8 cellular contexts compared by ENCODE assay signal in genomic region chr15:77107531-77108355, GRCh38. TPM values are rescaled to one million over a fixed set of nuclear protein-coding genes. Genes with fewer than 3 reads are reported as not detected.
DNase-seq lines count a peak whose midpoint lies in the region; ATAC-seq, FAIRE-seq and TF ChIP-seq lines count a peak whose summit lies in the region.

No MANE protein-coding gene starts in this region.

- no peak overlapping the region for H3K9ac ChIP-seq in KMS-11
- H3K9ac ChIP-seq in K562 (ENCODE audit: insufficient read depth in 1 of 2, low read depth in 2 of 2, low read length in 2 of 2): no peak overlapping the region

- H3K4me1 ChIP-seq in KMS-11 (ENCODE audit: low read depth, poor library complexity, severe bottlenecking) (no peaks in the 10 kb centered on the region), RWPE2 (ENCODE audit: insufficient read depth, poor library complexity, severe bottlenecking) (no peaks in the 10 kb centered on the region), K562 (replicated peaks in 1 of 2; ENCODE audit: control insufficient read depth in 2 of 2, insufficient read depth in 2 of 2, low read length in 2 of 2) (no peaks in the 10 kb centered on the region)

- H3K27me3 Mint-ChIP-seq in immature natural killer cell (ENCODE audit: low read depth in 3 of 3): peaks cover 0 to 4% (median 2%) of the 10 kb centered on the region in 3 donors

- H3K9me3 ChIP-seq in RWPE2 (ENCODE audit: severe bottlenecking) (no peaks in the 10 kb centered on the region), K562 (replicated peaks; ENCODE audit: control insufficient read depth, insufficient read depth, low read depth, low read length) (no peaks in the 10 kb centered on the region)

- TF ChIP-seq POLR2A in K562 (conservative IDR thresholded peaks at IDR 0.05): no peak

- H3K36me3 Mint-ChIP-seq in immature natural killer cell: peaks cover 3 to 11% (median 4%) of the 10 kb centered on the region in 3 donors

- no peaks in the 10 kb centered on the region for H3K79me2 ChIP-seq in KMS-11 (ENCODE audit: insufficient read depth, low read depth)
- no peaks in the 10 kb centered on the region for H3K79me2 ChIP-seq in K562 (ENCODE audit: control insufficient read depth, insufficient read depth, low read length)

- DNase-seq in DMS53 (lab: John Stamatoyannopoulos, UW) (peak; percentile 72), RWPE2 (ENCODE audit: low spot score) (no peak), K562 (ENCODE audit: extremely low read depth in 1 of 4, low spot score in 3 of 4) (peak; percentile 37 to 52 (median 47)), immature natural killer cell (peak; percentile 15 to 28 (median 23)), NOMO-1 treated with dmso at 0.1 percent for 144 hours (lab: John Stamatoyannopoulos, UW; ENCODE audit: unreplicated experiment) (no peak)
- peak; percentile 16 for DNase-seq in stimulated activated CD4-positive, alpha-beta T cell treated with anti-CD3 and anti-CD28 coated beads, Interleukin-1b, Interleukin-23, amount 100 ng/mL, for 48 hours

- no TSS peak for BruUV-seq in K562 (replicated peaks; lab: Mats Ljungman, UMichigan)

- peak; percentile 50 to 82; a peak in 3 of 4 replicates for TF ChIP-seq RAD21 in K562 (CRISPR knock-in tag; conservative IDR thresholded peaks at IDR 0.05 in 1 of 2, IDR thresholded peaks at IDR 0.05 in 1 of 2)

- no peaks in the 10 kb centered on the region for H3K27me3 ChIP-seq in KMS-11 (ENCODE audit: insufficient read depth, low read depth)
- H3K27me3 ChIP-seq in RWPE2 (ENCODE audit: insufficient read depth, poor library complexity, severe bottlenecking): no peaks in the 10 kb centered on the region
- H3K27me3 ChIP-seq in K562 (ENCODE audit: control insufficient read depth in 2 of 2, insufficient read depth in 2 of 2, low read length in 2 of 2): no peaks in the 10 kb centered on the region

- POLR2A ChIA-PET in K562 (lab: Yijun Ruan, JAX): no interaction called here

- no peaks in the 10 kb centered on the region for H3K36me3 ChIP-seq in KMS-11 (ENCODE audit: insufficient read depth)
- H3K36me3 ChIP-seq in RWPE2 (ENCODE audit: low read depth): no peaks in the 10 kb centered on the region
- H3K36me3 ChIP-seq in K562 (ENCODE audit: control insufficient read depth, insufficient read depth, low read length): no peaks in the 10 kb centered on the region; the same call in 2 of the 3 replicates

- no peaks in the 10 kb centered on the region for H3K9me1 ChIP-seq in K562 (ENCODE audit: control insufficient read depth, insufficient read depth, low read length)

- H3K4me3 Mint-ChIP-seq in immature natural killer cell: no peak overlapping the region

- H3K4me2 ChIP-seq in KMS-11 (no peak overlapping the region), K562 (ENCODE audit: insufficient read depth, low read length) (no peak overlapping the region)

- H3K4me3 ChIP-seq in KMS-11 (IDR thresholded peaks at IDR 0.05; ENCODE audit: insufficient read depth, low read depth, low read length) (no peak overlapping the region), RWPE2 (ENCODE audit: severe bottlenecking) (no peak overlapping the region), K562 (no peak overlapping the region)

- CTCF ChIA-PET in K562 (lab: Yijun Ruan, JAX; ENCODE audit: low intra/inter-chr PET ratio): interaction anchor here (1.3 to 3.4 kb wide), 4 partner anchors 389 to 767 kb away, joined by 4 to 16 read pairs (median 9); no protein-coding TSS in a partner anchor

- H4K20me1 ChIP-seq in KMS-11 (ENCODE audit: insufficient read depth): no peaks in the 10 kb centered on the region
- H4K20me1 ChIP-seq in K562 (replicated peaks; ENCODE audit: control insufficient read depth, insufficient read depth, low read length): 0 out of 2 replicates have a peak, but pooled peaks cover 10% of the 10 kb centered on the region

- H3K27ac ChIP-seq in KMS-11: no peak overlapping the region
- H3K27ac ChIP-seq in RWPE2 (ENCODE audit: poor library complexity, severe bottlenecking): no peak overlapping the region
- H3K27ac ChIP-seq in K562 (ENCODE audit: extremely low read depth, low read depth, low read length): no peak overlapping the region

- H2AFZ ChIP-seq in KMS-11 (ENCODE audit: low read depth) (no peak overlapping the region), K562 (ENCODE audit: low read depth, low read length) (no peak overlapping the region)

- WGBS in K562 (ENCODE audit: insufficient coverage, low coverage, missing lambda C conversion rate): 36% methylated on average over 9 of the region's 9 CpGs

- peak overlapping the region in 2 of 6 donors; percentile 31 to 36 for H3K27ac Mint-ChIP-seq in immature natural killer cell

- H3K4me1 Mint-ChIP-seq in immature natural killer cell: no peaks in the 10 kb centered on the region

- ATAC-seq in RWPE2 (ENCODE audit: low read depth) (peak; percentile 82), K562 (peak; percentile 91), HG02588 (IDR thresholded peaks at IDR 0.05; ENCODE audit: unreplicated experiment) (no peak)

- intact Hi-C loops in K562 (cut with micrococcal nuclease): loop anchor here (5.0 kb wide), 1 partner anchor 85 kb away; no protein-coding TSS in a partner anchor

- TF ChIP-seq EP300 in K562 (IDR thresholded peaks at IDR 0.05; ENCODE audit: low read length): no peak

- in situ Hi-C loops in K562 (cut with MboI): no loop called here

- peak; percentile 67 for FAIRE-seq in K562 (lab: Jason Lieb, UNC)

- no peaks in the 10 kb centered on the region for H3K9me3 Mint-ChIP-seq in immature natural killer cell

- peak; percentile 57 for TF ChIP-seq CTCF in KMS-11 (conservative IDR thresholded peaks at IDR 0.05; ENCODE audit: low read depth, low read length)
- TF ChIP-seq CTCF in RWPE2 (IDR thresholded peaks at IDR 0.05; ENCODE audit: poor library complexity, severe bottlenecking): peak; percentile 88
- TF ChIP-seq CTCF in K562 (IDR thresholded peaks at IDR 0.05 in 2 of 3, conservative IDR thresholded peaks at IDR 0.05 in 1 of 3; ENCODE audit: insufficient read depth in 2 of 3, low read depth in 1 of 3, low read length in 3 of 3): peak; percentile 67 to 74 (median 70)

TF ChIP-seq in K562, 482 proteins besides CTCF, POLR2A, EP300 and RAD21 (continues in another document):
- peak; percentile 55; the same call in 1 of the 2 replicates for TF ChIP-seq STAG1 (CRISPR knock-in tag; IDR thresholded peaks at IDR 0.05; ENCODE audit: borderline replicate concordance)
- TF ChIP-seq, protein P1, sequence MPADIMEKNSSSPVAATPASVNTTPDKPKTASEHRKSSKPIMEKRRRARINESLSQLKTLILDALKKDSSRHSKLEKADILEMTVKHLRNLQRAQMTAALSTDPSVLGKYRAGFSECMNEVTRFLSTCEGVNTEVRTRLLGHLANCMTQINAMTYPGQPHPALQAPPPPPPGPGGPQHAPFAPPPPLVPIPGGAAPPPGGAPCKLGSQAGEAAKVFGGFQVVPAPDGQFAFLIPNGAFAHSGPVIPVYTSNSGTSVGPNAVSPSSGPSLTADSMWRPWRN (IDR thresholded peaks at IDR 0.05; ENCODE audit: low read depth): no peak
- TF ChIP-seq, protein P2, sequence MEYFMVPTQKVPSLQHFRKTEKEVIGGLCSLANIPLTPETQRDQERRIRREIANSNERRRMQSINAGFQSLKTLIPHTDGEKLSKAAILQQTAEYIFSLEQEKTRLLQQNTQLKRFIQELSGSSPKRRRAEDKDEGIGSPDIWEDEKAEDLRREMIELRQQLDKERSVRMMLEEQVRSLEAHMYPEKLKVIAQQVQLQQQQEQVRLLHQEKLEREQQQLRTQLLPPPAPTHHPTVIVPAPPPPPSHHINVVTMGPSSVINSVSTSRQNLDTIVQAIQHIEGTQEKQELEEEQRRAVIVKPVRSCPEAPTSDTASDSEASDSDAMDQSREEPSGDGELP (CRISPR knock-in tag; IDR thresholded peaks at IDR 0.05; ENCODE audit: borderline replicate concordance): 0 out of 2 replicates have a peak, but pooled peaks have one; percentile 16
- TF ChIP-seq, protein P3, sequence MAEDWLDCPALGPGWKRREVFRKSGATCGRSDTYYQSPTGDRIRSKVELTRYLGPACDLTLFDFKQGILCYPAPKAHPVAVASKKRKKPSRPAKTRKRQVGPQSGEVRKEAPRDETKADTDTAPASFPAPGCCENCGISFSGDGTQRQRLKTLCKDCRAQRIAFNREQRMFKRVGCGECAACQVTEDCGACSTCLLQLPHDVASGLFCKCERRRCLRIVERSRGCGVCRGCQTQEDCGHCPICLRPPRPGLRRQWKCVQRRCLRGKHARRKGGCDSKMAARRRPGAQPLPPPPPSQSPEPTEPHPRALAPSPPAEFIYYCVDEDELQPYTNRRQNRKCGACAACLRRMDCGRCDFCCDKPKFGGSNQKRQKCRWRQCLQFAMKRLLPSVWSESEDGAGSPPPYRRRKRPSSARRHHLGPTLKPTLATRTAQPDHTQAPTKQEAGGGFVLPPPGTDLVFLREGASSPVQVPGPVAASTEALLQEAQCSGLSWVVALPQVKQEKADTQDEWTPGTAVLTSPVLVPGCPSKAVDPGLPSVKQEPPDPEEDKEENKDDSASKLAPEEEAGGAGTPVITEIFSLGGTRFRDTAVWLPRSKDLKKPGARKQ (CRISPR knock-in tag; IDR thresholded peaks at IDR 0.05): no peak

RNA-seq across cellular contexts. Expression of gene TSPAN3, which starts 36.8 kb away (rescaled TPM):
- 90.2 and 103 TPM in 2 replicates for total RNA-seq in K562 (2011; cell fraction: chromatin; rRNA removed; ENCODE audit: low replicate concordance)
- total RNA-seq in K562 (2011; cell fraction: nucleolus; rRNA removed): 110 and 114 TPM in 2 replicates
- 163 and 180 TPM in 2 replicates for total RNA-seq in K562 (2011; cell fraction: nucleoplasm; rRNA removed)
- total RNA-seq in K562 (2014; rRNA removed): 48.5 and 51.8 TPM in 2 replicates
- 71.1 and 79.7 TPM in 2 replicates for total RNA-seq in K562 (2014; rRNA removed; fragmentation: Illumina TruSeq; extraction: Trizol)
- total RNA-seq in K562 (2015; rRNA removed; fragmentation: Illumina TruSeq; extraction: Trizol): 69.0 and 71.4 TPM in 2 replicates
- total RNA-seq in K562 (2021): 57.8 and 67.0 TPM in 2 replicates
- polyA plus RNA-seq in K562 (2011; rRNA removed): 116 and 144 TPM in 2 replicates
- 118 and 156 TPM in 2 replicates for polyA plus RNA-seq in K562 (2011; cell fraction: cytosol; rRNA removed)
- 51.9 and 77.1 TPM in 2 replicates for polyA plus RNA-seq in K562 (2011; cell fraction: nucleus; rRNA removed)
- 61.0 and 74.1 TPM in 2 replicates for polyA plus RNA-seq in K562 (2012)
- polyA plus RNA-seq in K562 (2014; fragmentation: Illumina TruSeq; extraction: Trizol): 60.7 and 72.8 TPM in 2 replicates
- 10 to 100 TPM; 14.3 to 21.2 TPM for polyA plus RNA-seq in K562 (2014; fragmentation: Nextera tagmentation; extraction: Ambion mirVana)
- 66.8 and 82.4 TPM in 2 replicates for polyA plus RNA-seq in K562 (2014; rRNA removed)
- polyA minus RNA-seq in K562 (2011; rRNA and poly(A)+ RNA removed): 132 and 154 TPM in 2 replicates
- polyA minus RNA-seq in K562 (2011; cell fraction: cytosol; rRNA and poly(A)+ RNA removed): 51.4 and 59.6 TPM in 2 replicates
- 12.3 and 25.8 TPM in 2 replicates for polyA minus RNA-seq in K562 (2011; cell fraction: nucleus; rRNA and poly(A)+ RNA removed)
- 100 to 1,000 TPM in 2 of 3 donors, 10 to 100 TPM in 1; 96.3 to 145 (median 105) TPM for polyA plus RNA-seq in immature natural killer cell

Comparison
In these comparisons a context has a peak if more than half of its experiments do, and no peak if none do; other contexts are left out.
1. DNase-seq: peak in DMS53 (single experiment), K562 (4 of 4), immature natural killer cell (3 of 3) and stimulated activated CD4-positive, alpha-beta T cell treated with anti-CD3 and anti-CD28 coated beads, Interleukin-1b, Interleukin-23, amount 100 ng/mL, for 48 hours (single experiment); none in RWPE2 (single experiment) and NOMO-1 treated with dmso at 0.1 percent for 144 hours (single experiment).
2. Peak in every context shown above with its lines, with median percentiles within 50 percentile points of each other: CTCF ChIP-seq.